ENCODE assay signal across 34 cellular contexts in genomic region chr9:32930486-32930885, GRCh38.
"Had no signal": no experiment of that assay in that cellular context is flagged by ENCODE, and none has a peak within 500 bp of the region (broad histone marks: within the 10 kb centered on the region; RNA-seq: fewer than 3 reads in every experiment).

No MANE protein-coding gene starts in this region.

- H3K9me3 ChIP-seq: MG63 had no signal

- DNase-seq: Karpas-422, Kasumi-1, MG63, MM.1S, MV-4-11, NCI-H1048, NCI-H1092, NCI-H1092 treated with DMSO at 0.1 percent for 48 hours, NCI-H1105, NCI-H1105 treated with DMSO at 0.1 percent for 48 hours, NCI-H1417, NCI-H1417 treated with DMSO at 0.1 percent for 48 hours, NCI-H1436, NCI-H1436 treated with DMSO at 0.1 percent for 48 hours, NCI-H146, NCI-H1694, NCI-H1694 treated with DMSO at 0.1 percent for 48 hours, NCI-H187, NCI-H187 treated with DMSO at 0.1 percent for 48 hours, NCI-H1930, NCI-H2029, NCI-H2029 treated with DMSO at 0.1 percent for 48 hours, NCI-H2081, NCI-H2081 treated with DMSO at 0.1 percent for 48 hours, NCI-H2107, NCI-H2171, NCI-H2171 treated with DMSO at 0.1 percent for 48 hours, NCI-H2227 treated with DMSO at 0.1 percent for 48 hours, NCI-H226, NCI-H345, NCI-H446, NCI-H446 treated with DMSO at 0.1 percent for 48 hours, NCI-H510A, NCI-H510A treated with DMSO at 0.1 percent for 48 hours had no signal

- H3K4me3 ChIP-seq: MG63 had no signal

- H3K27me3 ChIP-seq: MG63 had no signal

- H3K36me3 ChIP-seq: MG63 had no signal
